Comparison of ENCODE assay signal across 9 cellular contexts in genomic region chr17:62892870-62893338, GRCh38.
DNase-seq lines count a peak whose midpoint lies in the region; ATAC-seq and TF ChIP-seq lines count a peak whose summit lies in the region.
"Had no signal": no experiment of that assay in that cellular context is flagged by ENCODE, and none has a peak within 500 bp of the region (broad histone marks: within the 10 kb centered on the region; RNA-seq: fewer than 3 reads in every experiment).

No MANE protein-coding gene starts in this region.

- peak overlapping the region; percentile 60 for H3K4me3 Mint-ChIP-seq in neural crest cell
- H3K4me3 Mint-ChIP-seq: activated B cell treated with CpG ODN at 0.5 μM for 24 hours had no signal

- no peak overlapping the region for H3K4me3 ChIP-seq in esophagus squamous epithelium

- peak overlapping the region; percentile 90 for H3K27ac Mint-ChIP-seq in neural crest cell (ENCODE audit: unreplicated experiment)
- H3K27ac Mint-ChIP-seq: activated B cell treated with CpG ODN at 0.5 μM for 24 hours had no signal

- H3K36me3 Mint-ChIP-seq in neural crest cell (ENCODE audit: low read depth) = no peaks in the 10 kb centered on the region

- DNase-seq in activated T-cell treated with anti-CD3 and anti-CD28 coated beads for 48 hours (ENCODE audit: low read depth) = peak; percentile 6
- DNase-seq in activated T-cell treated with anti-CD3 and anti-CD28 coated beads for 4 hours = no peak
- no peak for DNase-seq in esophagus squamous epithelium (lab: John Stamatoyannopoulos, UW)
- DNase-seq in neural crest cell (ENCODE audit: low read depth, low spot score) = no peak
- DNase-seq in inferior parietal cortex (ENCODE audit: extremely low spot score) = no peak
- DNase-seq in DMS 273 (lab: John Stamatoyannopoulos, UW; ENCODE audit: unreplicated experiment) = no peak
- DNase-seq: activated B cell treated with CpG ODN at 0.5 μM for 24 hours had no signal

- no peaks in the 10 kb centered on the region for H3K36me3 ChIP-seq in esophagus squamous epithelium

- no peaks in the 10 kb centered on the region for H3K27me3 Mint-ChIP-seq in neural crest cell (ENCODE audit: low read depth)

- ATAC-seq in SK-N-SH treated with all-trans-retinoic acid at 6 μM for 48 hours (peak; percentile 83), HG02798 (IDR thresholded peaks at IDR 0.05; ENCODE audit: poor library complexity, unreplicated experiment) (no peak)

- H3K27me3 ChIP-seq in esophagus squamous epithelium = no peaks in the 10 kb centered on the region

- TF ChIP-seq CTCF in esophagus squamous epithelium (IDR thresholded peaks at IDR 0.05) (no peak), neural crest cell (conservative IDR thresholded peaks at IDR 0.05) (no peak)

- peaks cover 32% of the 10 kb centered on the region for H3K4me1 Mint-ChIP-seq in neural crest cell
- H3K4me1 Mint-ChIP-seq: activated B cell treated with CpG ODN at 0.5 μM for 24 hours had no signal

- whole genome bisulfite sequencing in esophagus squamous epithelium, 2 donors = 18 to 21% methylated on average over 4 of the region's 4 CpGs

- peaks cover 6 to 36% (median 18%) of the 10 kb centered on the region in 3 donors for H3K4me1 ChIP-seq in esophagus squamous epithelium

- H3K9me3 Mint-ChIP-seq in neural crest cell = peaks cover 6% of the 10 kb centered on the region

- intact Hi-C loops in esophagus squamous epithelium (cut with DNase I) = no loop called here

- no peaks in the 10 kb centered on the region for H3K9me3 ChIP-seq in esophagus squamous epithelium

- no peak for TF ChIP-seq POLR2A in esophagus squamous epithelium (IDR thresholded peaks at IDR 0.05)

- H3K27ac ChIP-seq in esophagus squamous epithelium = peak overlapping the region; percentile 54 to 79 (median 69)

TF ChIP-seq in SK-N-SH treated with all-trans-retinoic acid at 6 μM for 48 hours, 23 proteins besides CTCF, POLR2A, EP300 and RAD21:
- TF ChIP-seq CREB5 (CRISPR knock-in tag; IDR thresholded peaks at IDR 0.05; ENCODE audit: low read depth) = peak; percentile 56; the same call in 1 of the 2 replicates
- 0 out of 2 replicates have a peak, but pooled peaks have one; percentile 32 for TF ChIP-seq ISL1 (CRISPR knock-in tag; IDR thresholded peaks at IDR 0.05)
- TF ChIP-seq SNAI2 (CRISPR knock-in tag; IDR thresholded peaks at IDR 0.05) = no peak
TF ChIP-seq in SK-N-SH treated with all-trans-retinoic acid at 6 μM for 48 hours: peak in this region for 2.
